2 cellular contexts compared by ENCODE assay signal in genomic region chr20:40551125-40551530, GRCh38.
TF ChIP-seq lines count a peak whose summit lies in the region.

No MANE protein-coding gene starts in this region.

TF ChIP-seq in IMR-90, 13 proteins besides CTCF, POLR2A, EP300 and RAD21:
- no peak for TF ChIP-seq MXI1 (IDR thresholded peaks at IDR 0.05; ENCODE audit: borderline replicate concordance, low read depth, low read length)
- no peak for TF ChIP-seq USF2 (IDR thresholded peaks at IDR 0.05; ENCODE audit: low read depth, low read length)
- TF ChIP-seq CHD1 (IDR thresholded peaks at IDR 0.05; ENCODE audit: low read depth, low read length), result no peak
- no peak for TF ChIP-seq NFE2L2 (IDR thresholded peaks at IDR 0.05; ENCODE audit: low read depth, low read length)
- TF ChIP-seq MAFK (IDR thresholded peaks at IDR 0.05; ENCODE audit: low read depth, low read length), result no peak
- no peak for TF ChIP-seq BHLHE40 (IDR thresholded peaks at IDR 0.05; ENCODE audit: low read depth, low read length)
- no peak for TF ChIP-seq SMC3 (IDR thresholded peaks at IDR 0.05; ENCODE audit: low read depth, low read length)
- no peak for TF ChIP-seq RFX5 (IDR thresholded peaks at IDR 0.05; ENCODE audit: low read depth, low read length)
- TF ChIP-seq MAZ (IDR thresholded peaks at IDR 0.05; ENCODE audit: borderline replicate concordance, low read depth, low read length), result no peak
- no peak for TF ChIP-seq FOS (IDR thresholded peaks at IDR 0.05; ENCODE audit: low read depth, low read length)
- TF ChIP-seq CEBPB (IDR thresholded peaks at IDR 0.05; ENCODE audit: low read depth, low read length), result no peak
- TF ChIP-seq ELK1 (IDR thresholded peaks at IDR 0.05; ENCODE audit: borderline replicate concordance, low read depth, low read length), result no peak
- TF ChIP-seq RCOR1 (IDR thresholded peaks at IDR 0.05; ENCODE audit: insufficient replicate concordance, low read length), result no peak

TF ChIP-seq in H1, 55 proteins besides CTCF, POLR2A, EP300 and RAD21:
- no peak for TF ChIP-seq E2F6 (IDR thresholded peaks at IDR 0.05)
- TF ChIP-seq CREB1 (IDR thresholded peaks at IDR 0.05), result no peak
- TF ChIP-seq CHD7 (IDR thresholded peaks at IDR 0.05; ENCODE audit: insufficient replicate concordance, low read length), result no peak
- no peak for TF ChIP-seq BRCA1 (IDR thresholded peaks at IDR 0.05; ENCODE audit: low read depth, low read length)
- no peak for TF ChIP-seq SP1 (IDR thresholded peaks at IDR 0.05; ENCODE audit: low read depth, low read length)
- no peak for TF ChIP-seq YY1 (IDR thresholded peaks at IDR 0.05; ENCODE audit: low read depth, low read length)
- no peak for TF ChIP-seq CBX5 (IDR thresholded peaks at IDR 0.05; ENCODE audit: low read depth, low read length)
- TF ChIP-seq ASH2L (IDR thresholded peaks at IDR 0.05; ENCODE audit: low read length), result no peak
- no peak for TF ChIP-seq USF2 (IDR thresholded peaks at IDR 0.05; ENCODE audit: low read length)
- no peak for TF ChIP-seq JUND (IDR thresholded peaks at IDR 0.05; ENCODE audit: low read length)
- no peak for TF ChIP-seq SIX5 (IDR thresholded peaks at IDR 0.05; ENCODE audit: low read depth, low read length)
- TF ChIP-seq CEBPB (IDR thresholded peaks at IDR 0.05; ENCODE audit: low read depth, low read length), result no peak
- TF ChIP-seq POU5F1 (IDR thresholded peaks at IDR 0.05; ENCODE audit: low read depth, low read length), result no peak
- no peak for TF ChIP-seq SUZ12 (IDR thresholded peaks at IDR 0.05; ENCODE audit: low read length)
- TF ChIP-seq BACH1 (IDR thresholded peaks at IDR 0.05; ENCODE audit: low read length), result no peak
- TF ChIP-seq HDAC2 (IDR thresholded peaks at IDR 0.05; ENCODE audit: borderline replicate concordance in 1 of 2, low read depth in 2 of 2, low read length in 2 of 2), result no peak
- TF ChIP-seq JUN (IDR thresholded peaks at IDR 0.05; ENCODE audit: low read depth, low read length), result no peak
- no peak for TF ChIP-seq SP4 (IDR thresholded peaks at IDR 0.05; ENCODE audit: low read length)
- TF ChIP-seq BCL11A (IDR thresholded peaks at IDR 0.05; ENCODE audit: low read depth in 2 of 2, low read length in 2 of 2), result no peak
